ENCODE assay signal across 10 cellular contexts in genomic region chr1:17440827-17441168, GRCh38. TPM values are rescaled to one million over a fixed set of nuclear protein-coding genes. Genes with fewer than 3 reads are reported as not detected.
A peak's percentile ranks its signal among the peaks of the same experiment; 100 is the strongest.
DNase-seq lines count a peak whose midpoint lies in the region; ATAC-seq and TF ChIP-seq lines count a peak whose summit lies in the region.
"Had no signal": no experiment of that assay in that cellular context is flagged by ENCODE, and none has a peak within 500 bp of the region (broad histone marks: within the 10 kb centered on the region; RNA-seq: fewer than 3 reads in every experiment).

No MANE protein-coding gene starts in this region.

- peaks cover 8% of the 10 kb centered on the region for H3K36me3 ChIP-seq in A673 (ENCODE audit: insufficient read depth, low read length, poor library complexity, severe bottlenecking)
- peaks cover 0 to 11% of the 10 kb centered on the region in 2 experiments; a peak in 1 of 4 replicates for H3K36me3 ChIP-seq in HCT116 (ENCODE audit: control insufficient read depth in 1 of 2, insufficient read depth in 2 of 2, low read length in 2 of 2)
- H3K36me3 ChIP-seq in iPS-20b (ENCODE audit: insufficient read depth, low read depth, low read length), result peaks cover 16% of the 10 kb centered on the region
- no peaks in the 10 kb centered on the region for H3K36me3 ChIP-seq in prostate gland
- H3K36me3 ChIP-seq: colonic mucosa had no signal

- H3K4me1 ChIP-seq in A673 (ENCODE audit: insufficient read depth, low read length, poor library complexity, severe bottlenecking) (peaks cover 31% of the 10 kb centered on the region), HCT116 (ENCODE audit: control insufficient read depth in 1 of 2, insufficient read depth in 2 of 2, low read length in 2 of 2) (peaks cover 49 to 55% of the 10 kb centered on the region in 2 experiments), iPS-20b (ENCODE audit: insufficient read depth, low read length) (peaks cover 30% of the 10 kb centered on the region), prostate gland (replicated peaks) (no peaks in the 10 kb centered on the region)

- POLR2A ChIA-PET in A673 (lab: Charles Lee; ENCODE audit: low non-redundant PET) (no interaction called here), HCT116 (lab: Charles Lee) (interaction anchor here (1.3 to 3.9 kb wide), 2 partner anchors 11 to 17 kb away, joined by 3 to 18 read pairs; no protein-coding TSS in a partner anchor)

- no peaks in the 10 kb centered on the region for H3K9me2 ChIP-seq in HCT116 (ENCODE audit: insufficient read depth)

- WGBS in prostate gland, result 57% methylated on average over 6 of the region's 6 CpGs

- H2AFZ ChIP-seq in HCT116 (ENCODE audit: low read depth, low read length, poor library complexity, severe bottlenecking), result no peak overlapping the region

- H3K4me3 Mint-ChIP-seq in activated T-helper 1 cell treated with anti-CD3 and anti-CD28 coated beads, Interleukin-12 subunit alpha, Interleukin-12 subunit beta, Interleukin-2, Interleukin-4 antibody, amounts not matched to agents 30 ng/mL and 10 ng/mL and 1 ng/mL, durations not matched to agents 14 hours and 24 hours and 36 hours, result peak overlapping the region; percentile 87

- BruUV-seq in A673 (replicated peaks; lab: Mats Ljungman, UMichigan) (no TSS peak), HCT116 (replicated peaks; lab: Mats Ljungman, UMichigan) (TSS peak; percentile 45)

- ATAC-seq in HCT116 (no peak), GM18861 (IDR thresholded peaks at IDR 0.05; ENCODE audit: unreplicated experiment) (no peak), Right ventricle myocardium inferior (no peak)

- no peak for DNase-seq in A673 (ENCODE audit: low spot score)
- no peak for DNase-seq in HCT116 (ENCODE audit: low read depth, low spot score)
- DNase-seq in activated T-helper 1 cell treated with anti-CD3 and anti-CD28 coated beads, Interleukin-12 subunit alpha, Interleukin-12 subunit beta, Interleukin-2, Interleukin-4 antibody, amounts not matched to agents 30 ng/mL and 10 ng/mL and 1 ng/mL, durations not matched to agents 14 hours and 24 hours and 36 hours (ENCODE audit: low spot score), result no peak
- DNase-seq in prostate gland (ENCODE audit: low spot score), result no peak
- DNase-seq in SHP77 treated with DMSO at 0.1 percent for 48 hours (lab: John Stamatoyannopoulos, UW), result no peak
- no peak for DNase-seq in Right ventricle myocardium inferior (ENCODE audit: missing footprints)
- DNase-seq: activated CD4-positive, CD25-positive, alpha-beta regulatory T cell treated with anti-CD3 and anti-CD28 coated beads, Interleukin-2, amount 50 U/mL, for 72 hours; colonic mucosa had no signal

- intact Hi-C loops in A673 (cut with micrococcal nuclease; ENCODE audit: unreplicated experiment), result no loop called here
- intact Hi-C loops in HCT116 (cut with micrococcal nuclease), result no loop called here
- intact Hi-C loops in activated T-helper 1 cell treated with anti-CD3 and anti-CD28 coated beads, Interleukin-12 subunit alpha, Interleukin-12 subunit beta, Interleukin-2, Interleukin-4 antibody, amounts not matched to agents 30 ng/mL and 10 ng/mL and 1 ng/mL, durations not matched to agents 14 hours and 24 hours and 36 hours (cut with micrococcal nuclease), result no loop called here
- intact Hi-C loops in prostate gland (cut with DNase I), result no loop called here
- intact Hi-C loops in Right ventricle myocardium inferior (cut with DNase I), result no loop called here

- H3K27me3 ChIP-seq in A673 (replicated peaks; ENCODE audit: insufficient read depth, low read depth, low read length, poor library complexity) (no peaks in the 10 kb centered on the region), HCT116 (ENCODE audit: insufficient read depth, low read length) (no peaks in the 10 kb centered on the region), iPS-20b (ENCODE audit: insufficient read depth, low read length) (peaks cover 25% of the 10 kb centered on the region), prostate gland (replicated peaks; ENCODE audit: insufficient read depth) (no peaks in the 10 kb centered on the region)
- H3K27me3 ChIP-seq: colonic mucosa had no signal

- peak overlapping the region; percentile 99 for H3K4me2 ChIP-seq in HCT116 (ENCODE audit: low read length)

- peaks cover 29% of the 10 kb centered on the region for H3K79me2 ChIP-seq in HCT116 (ENCODE audit: insufficient read depth, low read length)

- TF ChIP-seq POLR2A in HCT116 (IDR thresholded peaks at IDR 0.05; ENCODE audit: borderline replicate concordance, extremely low read depth, insufficient read depth, insufficient read length) (no peak), prostate gland (IDR thresholded peaks at IDR 0.05) (no peak)

- H3K27me3 Mint-ChIP-seq in activated T-helper 1 cell treated with anti-CD3 and anti-CD28 coated beads, Interleukin-12 subunit alpha, Interleukin-12 subunit beta, Interleukin-2, Interleukin-4 antibody, amounts not matched to agents 30 ng/mL and 10 ng/mL and 1 ng/mL, durations not matched to agents 14 hours and 24 hours and 36 hours (ENCODE audit: insufficient read depth), result no peaks in the 10 kb centered on the region

- peaks cover 40% of the 10 kb centered on the region for H3K4me1 Mint-ChIP-seq in activated T-helper 1 cell treated with anti-CD3 and anti-CD28 coated beads, Interleukin-12 subunit alpha, Interleukin-12 subunit beta, Interleukin-2, Interleukin-4 antibody, amounts not matched to agents 30 ng/mL and 10 ng/mL and 1 ng/mL, durations not matched to agents 14 hours and 24 hours and 36 hours (ENCODE audit: low read depth)

- no peaks in the 10 kb centered on the region for H4K20me1 ChIP-seq in HCT116 (ENCODE audit: insufficient read depth)

- H3K27ac Mint-ChIP-seq in activated T-helper 1 cell treated with anti-CD3 and anti-CD28 coated beads, Interleukin-12 subunit alpha, Interleukin-12 subunit beta, Interleukin-2, Interleukin-4 antibody, amounts not matched to agents 30 ng/mL and 10 ng/mL and 1 ng/mL, durations not matched to agents 14 hours and 24 hours and 36 hours, result peak overlapping the region; percentile 89

- peaks cover 7% of the 10 kb centered on the region for H3K36me3 Mint-ChIP-seq in activated T-helper 1 cell treated with anti-CD3 and anti-CD28 coated beads, Interleukin-12 subunit alpha, Interleukin-12 subunit beta, Interleukin-2, Interleukin-4 antibody, amounts not matched to agents 30 ng/mL and 10 ng/mL and 1 ng/mL, durations not matched to agents 14 hours and 24 hours and 36 hours (ENCODE audit: low read depth)

- peak overlapping the region; percentile 73 for H3K27ac ChIP-seq in A673 (ENCODE audit: low read depth, low read length, poor library complexity, severe bottlenecking)
- H3K27ac ChIP-seq in HCT116 (ENCODE audit: low read depth, low read length), result peak overlapping the region; percentile 31
- no peak overlapping the region for H3K27ac ChIP-seq in iPS-20b (ENCODE audit: low read length)
- peak overlapping the region in 1 of 2 donors; percentile 71 for H3K27ac ChIP-seq in prostate gland
- H3K27ac ChIP-seq: colonic mucosa had no signal

- H3K9me3 ChIP-seq in A673 (ENCODE audit: low read depth, low read length, poor library complexity, severe bottlenecking) (no peaks in the 10 kb centered on the region), HCT116 (ENCODE audit: control insufficient read depth in 1 of 2, insufficient read depth in 1 of 2, low read depth in 1 of 2, low read length in 2 of 2) (no peaks in the 10 kb centered on the region), iPS-20b (ENCODE audit: insufficient read depth, low read depth, low read length) (no peaks in the 10 kb centered on the region), prostate gland (no peaks in the 10 kb centered on the region)
- H3K9me3 ChIP-seq: colonic mucosa had no signal

- peak overlapping the region; percentile 99 for H3K9ac ChIP-seq in HCT116 (ENCODE audit: low read length)
- peak overlapping the region; percentile 73; the same call in 1 of the 2 replicates for H3K9ac ChIP-seq in iPS-20b (ENCODE audit: low read depth, low read length)

- no peak for TF ChIP-seq RAD21 in HCT116 (IDR thresholded peaks at IDR 0.05; ENCODE audit: low read depth)

- RAD21 ChIA-PET in HCT116 (lab: Charles Lee; ENCODE audit: low non-redundant PET in 1 of 2, low total read pairs in 2 of 2, uncharacterized antibody in 2 of 2, unreplicated experiment in 2 of 2), result no interaction called here

- H3K4me3 ChIP-seq in A673 (ENCODE audit: low read depth, low read length, poor library complexity, severe bottlenecking), result peak overlapping the region; percentile 49
- peak overlapping the region; percentile 94 to 98; a peak in 3 of 4 replicates for H3K4me3 ChIP-seq in HCT116 (replicated peaks in 1 of 2; ENCODE audit: low read depth in 1 of 2, low read length in 2 of 2)
- peak overlapping the region; percentile 80 for H3K4me3 ChIP-seq in iPS-20b (ENCODE audit: low read length)
- H3K4me3 ChIP-seq in prostate gland, result no peak overlapping the region
- H3K4me3 ChIP-seq: colonic mucosa had no signal

- H3K9me3 Mint-ChIP-seq in activated T-helper 1 cell treated with anti-CD3 and anti-CD28 coated beads, Interleukin-12 subunit alpha, Interleukin-12 subunit beta, Interleukin-2, Interleukin-4 antibody, amounts not matched to agents 30 ng/mL and 10 ng/mL and 1 ng/mL, durations not matched to agents 14 hours and 24 hours and 36 hours, result no peaks in the 10 kb centered on the region

- TF ChIP-seq CTCF in A673 (conservative IDR thresholded peaks at IDR 0.05; ENCODE audit: low read depth, low read length) (no peak), HCT116 (IDR thresholded peaks at IDR 0.05 in 2 of 3, conservative IDR thresholded peaks at IDR 0.05 in 1 of 3; ENCODE audit: borderline replicate concordance in 1 of 3, insufficient read depth in 1 of 3, low read depth in 2 of 3, low read length in 2 of 3) (no peak), prostate gland (IDR thresholded peaks at IDR 0.05) (no peak)

- CTCF ChIA-PET in A673 (lab: Charles Lee) (interaction anchor here (0.5 kb wide), 1 partner anchor 311 kb away, joined by 6 read pairs; no protein-coding TSS in a partner anchor), HCT116 (lab: Charles Lee) (interaction anchor here (1.7 to 2.7 kb wide), 2 partner anchors 11 to 53 kb away, joined by 6 to 8 read pairs; no protein-coding TSS in a partner anchor)

TF ChIP-seq in HCT116, 20 proteins besides CTCF, POLR2A, EP300 and RAD21 (continues in another document):
- TF ChIP-seq YY1 (IDR thresholded peaks at IDR 0.05; ENCODE audit: extremely low read depth, insufficient replicate concordance, low read depth, low read length) (no peak), POLR2AphosphoS5 (IDR thresholded peaks at IDR 0.05; ENCODE audit: low read depth, low read length) (no peak), FOSL1 (IDR thresholded peaks at IDR 0.05; ENCODE audit: low read depth) (no peak), JUND (IDR thresholded peaks at IDR 0.05) (no peak), EZH2 (IDR thresholded peaks at IDR 0.05) (no peak), CEBPB (IDR thresholded peaks at IDR 0.05; ENCODE audit: low read depth) (no peak)

RNA-seq across cellular contexts. Expression of gene RCC2, which starts 1.3 kb away (rescaled TPM):
- total RNA-seq in A673 (2021) (180 and 182 TPM in 2 replicates), HCT116 (2021; ENCODE audit: unreplicated experiment) (178 TPM), prostate gland (10 to 100 TPM; 42.6 to 65.4 TPM), Right ventricle myocardium inferior (12.7 TPM)
- polyA plus RNA-seq in HCT116 (2012), result 126 and 133 TPM in 2 replicates
- 238 and 246 TPM in 2 replicates for total RNA-seq in activated T-helper 1 cell treated with anti-CD3 and anti-CD28 coated beads, Interleukin-12 subunit alpha, Interleukin-12 subunit beta, Interleukin-2, Interleukin-4 antibody, amounts not matched to agents 30 ng/mL and 10 ng/mL and 1 ng/mL, durations not matched to agents 14 hours and 24 hours and 36 hours

Comparison
In these comparisons a context has a peak if more than half of its experiments do, and no peak if none do; other contexts are left out.
1. H3K4me3 ChIP-seq: peak in A673 (single experiment), HCT116 (2 of 2) and iPS-20b (single experiment); none in prostate gland (0 of 2).